In the genomic region with DNA sequence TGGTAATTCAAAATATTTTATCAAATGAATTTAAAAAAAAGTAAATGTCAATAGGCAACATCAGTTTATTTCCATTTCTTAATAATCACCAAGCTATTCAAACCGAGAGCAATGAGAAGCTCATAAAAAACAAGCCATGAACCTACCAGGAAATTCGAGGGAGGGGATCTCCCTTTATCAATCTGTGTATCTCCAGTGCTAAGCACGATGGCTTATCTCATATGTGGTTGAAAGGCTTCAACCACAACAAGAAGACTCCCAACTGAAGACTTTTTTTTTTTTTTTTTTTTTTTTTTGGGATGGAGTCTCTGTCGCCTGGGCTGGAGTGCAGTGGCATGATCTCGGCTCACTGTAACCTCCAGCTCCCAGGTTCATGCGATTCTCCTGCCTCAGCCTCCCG, we compare ENCODE assay signal across 16 cellular contexts.
"Had no signal": no experiment of that assay in that cellular context is flagged by ENCODE, and none has a peak within 500 bp of the region (broad histone marks: within the 10 kb centered on the region; RNA-seq: fewer than 3 reads in every experiment).

No MANE protein-coding gene starts in this region.

- H3K4me3 Mint-ChIP-seq: activated B cell treated with CpG ODN at 0.5 μM for 24 hours; activated CD8-positive, alpha-beta T cell treated with anti-CD3 and anti-CD28 coated beads, Interleukin-2, amount 10 ng/mL, durations not matched to agents 7 days and 5 days; activated naive CD4-positive, alpha-beta T cell treated with anti-CD3 and anti-CD28 coated beads, Interleukin-2, amount 50 U/mL, for 24 hours; natural killer cell; stimulated activated naive CD8-positive, alpha-beta T cell treated with anti-CD3 and anti-CD28 coated beads, Interleukin-15, amount 100 ng/mL, for 72 hours; T-helper 2 cell treated with Interferon-gamma antibody and Interleukin-4, amounts not matched to agents 5 μg/mL and 100 μg/mL, for 36 hours had no signal

- DNase-seq: activated B cell treated with CpG ODN at 0.5 μM for 24 hours; activated CD4-positive, alpha-beta T cell treated with anti-CD3 and anti-CD28 coated beads for 48 hours; activated CD8-positive, alpha-beta memory T cell treated with anti-CD3 and anti-CD28 coated beads, Interleukin-2, amount 50 U/mL, for 4 hours; activated CD8-positive, alpha-beta T cell treated with anti-CD3 and anti-CD28 coated beads, Interleukin-2, amount 10 ng/mL, durations not matched to agents 7 days and 5 days; activated effector memory CD4-positive, alpha-beta T cell treated with anti-CD3 and anti-CD28 coated beads, Interleukin-2, amount 50 U/mL, for 16 hours; activated T-cell treated with anti-CD3 and anti-CD28 coated beads, Interleukin-2, amount 50 U/mL, for 48 hours; natural killer cell; nucleus accumbens; small intestine; stimulated activated naive CD8-positive, alpha-beta T cell treated with anti-CD3 and anti-CD28 coated beads, Interleukin-15, amount 100 ng/mL, for 72 hours; upper lobe of right lung had no signal

- H3K9me3 ChIP-seq: adrenal gland, gastroesophageal sphincter, left lung, upper lobe of right lung had no signal

- H3K36me3 ChIP-seq: adrenal gland, gastroesophageal sphincter, left lung, upper lobe of right lung had no signal

- H3K36me3 Mint-ChIP-seq: activated naive CD4-positive, alpha-beta T cell treated with anti-CD3 and anti-CD28 coated beads, Interleukin-2, amount 50 U/mL, for 24 hours; natural killer cell had no signal

- H3K4me3 ChIP-seq: adrenal gland, gastroesophageal sphincter, left lung, upper lobe of right lung had no signal

- H3K27me3 Mint-ChIP-seq: activated B cell treated with CpG ODN at 0.5 μM for 24 hours; activated naive CD4-positive, alpha-beta T cell treated with anti-CD3 and anti-CD28 coated beads, Interleukin-2, amount 50 U/mL, for 24 hours; stimulated activated naive CD8-positive, alpha-beta T cell treated with anti-CD3 and anti-CD28 coated beads, Interleukin-15, amount 100 ng/mL, for 72 hours had no signal

- H3K27me3 ChIP-seq: adrenal gland, gastroesophageal sphincter, left lung, upper lobe of right lung had no signal

- H3K27ac ChIP-seq: adrenal gland, gastroesophageal sphincter, left lung, upper lobe of right lung had no signal

- H3K9me3 Mint-ChIP-seq: activated naive CD4-positive, alpha-beta T cell treated with anti-CD3 and anti-CD28 coated beads, Interleukin-2, amount 50 U/mL, for 24 hours; stimulated activated naive CD8-positive, alpha-beta T cell treated with anti-CD3 and anti-CD28 coated beads, Interleukin-15, amount 100 ng/mL, for 72 hours had no signal

- H3K27ac Mint-ChIP-seq: activated B cell treated with CpG ODN at 0.5 μM for 24 hours; activated CD8-positive, alpha-beta T cell treated with anti-CD3 and anti-CD28 coated beads, Interleukin-2, amount 10 ng/mL, durations not matched to agents 7 days and 5 days; activated naive CD4-positive, alpha-beta T cell treated with anti-CD3 and anti-CD28 coated beads, Interleukin-2, amount 50 U/mL, for 24 hours; natural killer cell; stimulated activated naive CD8-positive, alpha-beta T cell treated with anti-CD3 and anti-CD28 coated beads, Interleukin-15, amount 100 ng/mL, for 72 hours; T-helper 2 cell treated with Interferon-gamma antibody and Interleukin-4, amounts not matched to agents 5 μg/mL and 100 μg/mL, for 36 hours had no signal

- H3K4me1 ChIP-seq: gastroesophageal sphincter, left lung, upper lobe of right lung had no signal

- H3K4me1 Mint-ChIP-seq: activated B cell treated with CpG ODN at 0.5 μM for 24 hours; activated naive CD4-positive, alpha-beta T cell treated with anti-CD3 and anti-CD28 coated beads, Interleukin-2, amount 50 U/mL, for 24 hours; natural killer cell; stimulated activated naive CD8-positive, alpha-beta T cell treated with anti-CD3 and anti-CD28 coated beads, Interleukin-15, amount 100 ng/mL, for 72 hours had no signal

- ATAC-seq: activated CD8-positive, alpha-beta T cell treated with anti-CD3 and anti-CD28 coated beads, Interleukin-2, amount 10 ng/mL, durations not matched to agents 7 days and 5 days; gastroesophageal sphincter; natural killer cell; stimulated activated naive CD8-positive, alpha-beta T cell treated with anti-CD3 and anti-CD28 coated beads, Interleukin-15, amount 100 ng/mL, for 72 hours had no signal
